ENCODE assay signal across 8 cellular contexts in genomic region chr6:106973018-106973840, GRCh38. TPM values are rescaled to one million over a fixed set of nuclear protein-coding genes. Genes with fewer than 3 reads are reported as not detected.
A peak's percentile ranks its signal among the peaks of the same experiment; 100 is the strongest.
DNase-seq lines count a peak whose midpoint lies in the region; ATAC-seq and TF ChIP-seq lines count a peak whose summit lies in the region.

No MANE protein-coding gene starts in this region.

- peaks cover 12% of the 10 kb centered on the region for H3K4me1 Mint-ChIP-seq in CD8-positive, alpha-beta T cell (ENCODE audit: low read depth)

- H3K4me3 Mint-ChIP-seq in CD8-positive, alpha-beta T cell, result peak overlapping the region; percentile 76

- H3K36me3 Mint-ChIP-seq in CD8-positive, alpha-beta T cell, result no peaks in the 10 kb centered on the region

- peaks cover 8% of the 10 kb centered on the region for H3K27me3 ChIP-seq in CD8-positive, alpha-beta T cell (ENCODE audit: insufficient read depth, low read length)
- peaks cover 21% of the 10 kb centered on the region for H3K27me3 ChIP-seq in muscle layer of duodenum (ENCODE audit: low read depth, low read length)

- H3K36me3 ChIP-seq in CD8-positive, alpha-beta T cell (ENCODE audit: insufficient read depth, low read length), result no peaks in the 10 kb centered on the region
- no peaks in the 10 kb centered on the region for H3K36me3 ChIP-seq in muscle layer of duodenum (ENCODE audit: control insufficient read depth in 1 of 2, insufficient read depth in 2 of 2, low read length in 2 of 2)

- no peak for TF ChIP-seq CTCF in CD8-positive, alpha-beta T cell (IDR thresholded peaks at IDR 0.05)

- CTCF ChIA-PET in CD8-positive, alpha-beta T cell (lab: Charles Lee), result no interaction called here

- no peak overlapping the region for H3K27ac Mint-ChIP-seq in CD8-positive, alpha-beta T cell

- no peaks in the 10 kb centered on the region for H3K9me3 Mint-ChIP-seq in CD8-positive, alpha-beta T cell

- no peak for DNase-seq in CD8-positive, alpha-beta T cell
- peak; percentile 57 for DNase-seq in NCI-H1105 treated with DMSO at 0.1 percent for 48 hours (lab: John Stamatoyannopoulos, UW)
- no peak for DNase-seq in caudate nucleus (lab: John Stamatoyannopoulos, UW)
- no peak for DNase-seq in stimulated activated naive CD4-positive, alpha-beta T cell (lab: John Stamatoyannopoulos, UW)
- DNase-seq in activated effector memory CD4-positive, alpha-beta T cell treated with anti-CD3 and anti-CD28 coated beads, Interleukin-2, amount 50 U/mL, for 16 hours, result no peak

- intact Hi-C loops in CD8-positive, alpha-beta T cell (cut with DNase I, micrococcal nuclease), result no loop called here

- POLR2A ChIA-PET in CD8-positive, alpha-beta T cell (lab: Charles Lee), result no interaction called here

- no peak overlapping the region for H3K4me3 ChIP-seq in CD8-positive, alpha-beta T cell (ENCODE audit: low read depth, low read length)
- peak overlapping the region; percentile 55 to 59 for H3K4me3 ChIP-seq in muscle layer of duodenum (ENCODE audit: low read depth in 1 of 2, low read length in 2 of 2)

- ATAC-seq in CD8-positive, alpha-beta T cell, result no peak
- no peak for ATAC-seq in HG02759 (IDR thresholded peaks at IDR 0.05; ENCODE audit: unreplicated experiment)
- ATAC-seq in HG03565 (IDR thresholded peaks at IDR 0.05; ENCODE audit: unreplicated experiment), result no peak

- peaks cover 13% of the 10 kb centered on the region for H3K4me1 ChIP-seq in CD8-positive, alpha-beta T cell (ENCODE audit: insufficient read depth, low read length)
- peaks cover 0 to 18% of the 10 kb centered on the region in 2 donors for H3K4me1 ChIP-seq in muscle layer of duodenum (ENCODE audit: control insufficient read depth in 1 of 2, insufficient read depth in 2 of 2, low read length in 2 of 2)

- no peak overlapping the region for H3K27ac ChIP-seq in CD8-positive, alpha-beta T cell (ENCODE audit: low read depth, low read length)
- H3K27ac ChIP-seq in caudate nucleus (ENCODE audit: low read depth, low read length) (peak overlapping the region; percentile 21), muscle layer of duodenum (ENCODE audit: low read length) (no peak overlapping the region)

- H3K27me3 Mint-ChIP-seq in CD8-positive, alpha-beta T cell (ENCODE audit: low read depth), result peaks cover 54% of the 10 kb centered on the region

- no peaks in the 10 kb centered on the region for H3K9me3 ChIP-seq in CD8-positive, alpha-beta T cell (ENCODE audit: low read length)
- no peaks in the 10 kb centered on the region for H3K9me3 ChIP-seq in muscle layer of duodenum (ENCODE audit: control insufficient read depth in 1 of 2, low read length in 2 of 2)

RNA-seq across cellular contexts. Expression of gene CD24, which starts 1.3 kb away (rescaled TPM):
- 1 to 10 TPM in 1 of 2 experiments, under 1 TPM in 1; 0.90 to 1.1 TPM for total RNA-seq in CD8-positive, alpha-beta T cell

RNA-seq across cellular contexts. Expression of gene MTRES1, which starts 54.8 kb away (rescaled TPM):
- 10 to 100 TPM; 12.1 to 16.6 TPM for total RNA-seq in CD8-positive, alpha-beta T cell
